1 cellular context compared by ENCODE assay signal in the genomic region with DNA sequence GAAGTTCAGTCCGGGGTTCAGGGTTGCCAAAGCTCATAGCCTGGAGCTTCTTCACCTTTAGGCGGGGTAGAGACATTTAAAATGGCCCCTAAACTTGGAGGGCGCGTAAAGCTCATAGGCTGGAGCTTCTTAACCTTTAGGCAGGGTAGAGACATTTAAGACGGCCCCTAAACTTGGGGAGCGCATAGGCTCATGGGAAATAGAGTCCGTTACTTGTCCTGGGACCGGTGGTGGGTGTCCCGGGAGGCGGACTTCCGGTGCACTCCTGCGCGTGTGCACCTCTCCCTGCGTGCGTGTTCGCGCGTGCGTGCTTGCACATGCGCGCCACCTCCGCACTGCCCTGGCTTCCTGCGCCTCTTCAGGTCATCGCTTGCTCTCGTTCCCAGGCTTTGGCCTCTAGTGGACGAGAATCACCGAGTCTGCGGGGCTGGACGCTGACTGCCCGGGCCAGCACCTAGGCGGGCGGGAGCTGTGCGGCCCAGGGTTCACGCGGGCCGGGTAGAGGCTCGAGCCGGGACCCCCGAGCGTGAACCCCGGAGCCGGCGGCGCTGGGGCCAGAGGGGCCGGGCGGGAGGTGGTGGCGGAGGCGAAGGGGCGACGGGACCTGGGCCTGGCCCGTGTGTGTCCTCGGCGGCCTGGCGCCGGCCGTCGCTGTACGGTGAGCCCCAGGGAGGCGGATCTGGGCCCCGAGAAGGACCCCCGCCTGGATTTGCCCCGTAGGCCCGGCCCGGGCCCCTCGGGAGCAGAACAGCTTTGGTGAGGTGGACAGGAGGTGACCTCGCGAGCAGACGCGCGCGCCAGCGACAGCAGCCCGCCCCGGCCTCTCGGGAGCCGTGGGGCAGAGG.
A peak's percentile ranks its signal among the peaks of the same experiment; 100 is the strongest.
TF ChIP-seq lines count a peak whose summit lies in the region.

No MANE protein-coding gene starts in this region.

TF ChIP-seq in HepG2, 621 proteins besides CTCF, POLR2A, EP300 and RAD21 (continued from another document):
- TF ChIP-seq, protein P1, sequence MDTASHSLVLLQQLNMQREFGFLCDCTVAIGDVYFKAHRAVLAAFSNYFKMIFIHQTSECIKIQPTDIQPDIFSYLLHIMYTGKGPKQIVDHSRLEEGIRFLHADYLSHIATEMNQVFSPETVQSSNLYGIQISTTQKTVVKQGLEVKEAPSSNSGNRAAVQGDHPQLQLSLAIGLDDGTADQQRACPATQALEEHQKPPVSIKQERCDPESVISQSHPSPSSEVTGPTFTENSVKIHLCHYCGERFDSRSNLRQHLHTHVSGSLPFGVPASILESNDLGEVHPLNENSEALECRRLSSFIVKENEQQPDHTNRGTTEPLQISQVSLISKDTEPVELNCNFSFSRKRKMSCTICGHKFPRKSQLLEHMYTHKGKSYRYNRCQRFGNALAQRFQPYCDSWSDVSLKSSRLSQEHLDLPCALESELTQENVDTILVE (CRISPR knock-in tag; IDR thresholded peaks at IDR 0.05), result peak; percentile 25; the same call in 1 of the 2 replicates
- TF ChIP-seq, protein P2, sequence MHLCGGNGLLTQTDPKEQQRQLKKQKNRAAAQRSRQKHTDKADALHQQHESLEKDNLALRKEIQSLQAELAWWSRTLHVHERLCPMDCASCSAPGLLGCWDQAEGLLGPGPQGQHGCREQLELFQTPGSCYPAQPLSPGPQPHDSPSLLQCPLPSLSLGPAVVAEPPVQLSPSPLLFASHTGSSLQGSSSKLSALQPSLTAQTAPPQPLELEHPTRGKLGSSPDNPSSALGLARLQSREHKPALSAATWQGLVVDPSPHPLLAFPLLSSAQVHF (CRISPR knock-in tag; IDR thresholded peaks at IDR 0.05), result peak; percentile 62; the same call in 1 of the 2 replicates
- TF ChIP-seq PITX1 (CRISPR knock-in tag; IDR thresholded peaks at IDR 0.05) (peak; percentile 38), POGZ (CRISPR knock-in tag; IDR thresholded peaks at IDR 0.05) (peak; percentile 72), GATA4 (IDR thresholded peaks at IDR 0.05; ENCODE audit: borderline replicate concordance, low read depth) (0 out of 2 replicates have a peak, but pooled peaks have one; percentile 38), ZSCAN21 (CRISPR knock-in tag; IDR thresholded peaks at IDR 0.05; ENCODE audit: borderline replicate concordance) (peak; percentile 62; the same call in 1 of the 2 replicates), NR2C2 (CRISPR knock-in tag; IDR thresholded peaks at IDR 0.05; ENCODE audit: borderline replicate concordance) (peak; percentile 63), ZFX (CRISPR knock-in tag; IDR thresholded peaks at IDR 0.05; ENCODE audit: low read depth) (peak; percentile 94), BORCS8-MEF2B (CRISPR knock-in tag; IDR thresholded peaks at IDR 0.05) (0 out of 2 replicates have a peak, but pooled peaks have one; percentile 32), ZNF772 (CRISPR knock-in tag; IDR thresholded peaks at IDR 0.05) (peak; percentile 73; the same call in 1 of the 2 replicates), HNRNPLL (IDR thresholded peaks at IDR 0.05; ENCODE audit: low read depth, low read length, poor library complexity, severe bottlenecking) (peak; percentile 87), ZSCAN9 (CRISPR knock-in tag; IDR thresholded peaks at IDR 0.05; ENCODE audit: borderline replicate concordance) (0 out of 2 replicates have a peak, but pooled peaks have one; percentile 36), ZNF274 (CRISPR knock-in tag; IDR thresholded peaks at IDR 0.05) (peak; percentile 62; the same call in 1 of the 2 replicates)
- TF ChIP-seq, protein P3, sequence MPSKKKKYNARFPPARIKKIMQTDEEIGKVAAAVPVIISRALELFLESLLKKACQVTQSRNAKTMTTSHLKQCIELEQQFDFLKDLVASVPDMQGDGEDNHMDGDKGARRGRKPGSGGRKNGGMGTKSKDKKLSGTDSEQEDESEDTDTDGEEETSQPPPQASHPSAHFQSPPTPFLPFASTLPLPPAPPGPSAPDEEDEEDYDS (CRISPR knock-in tag; IDR thresholded peaks at IDR 0.05), result peak; percentile 72
- TF ChIP-seq, protein P4, sequence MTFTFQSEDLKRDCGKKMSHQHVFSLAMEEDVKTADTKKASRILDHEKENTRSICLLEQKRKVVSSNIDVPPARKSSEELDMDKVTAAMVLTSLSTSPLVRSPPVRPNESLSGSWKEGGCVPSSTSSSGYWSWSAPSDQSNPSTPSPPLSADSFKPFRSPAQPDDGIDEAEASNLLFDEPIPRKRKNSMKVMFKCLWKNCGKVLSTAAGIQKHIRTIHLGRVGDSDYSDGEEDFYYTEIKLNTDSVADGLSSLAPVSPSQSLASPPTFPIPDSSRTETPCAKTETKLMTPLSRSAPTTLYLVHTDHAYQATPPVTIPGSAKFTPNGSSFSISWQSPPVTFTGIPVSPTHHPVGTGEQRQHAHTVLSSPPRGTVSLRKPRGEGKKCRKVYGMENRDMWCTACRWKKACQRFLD (CRISPR knock-in tag; IDR thresholded peaks at IDR 0.05; ENCODE audit: borderline replicate concordance), result 0 out of 2 replicates have a peak, but pooled peaks have one; percentile 49
